In genomic region chr3:12990781-12991480, GRCh38 we compare ENCODE assay signal across 12 cellular contexts.
A peak's percentile ranks its signal among the peaks of the same experiment; 100 is the strongest.
DNase-seq lines count a peak whose midpoint lies in the region; ATAC-seq and TF ChIP-seq lines count a peak whose summit lies in the region.
"Had no signal": no experiment of that assay in that cellular context is flagged by ENCODE, and none has a peak within 500 bp of the region (broad histone marks: within the 10 kb centered on the region; RNA-seq: fewer than 3 reads in every experiment).

No MANE protein-coding gene starts in this region.

- no peaks in the 10 kb centered on the region for H3K27me3 ChIP-seq in body of pancreas
- no peaks in the 10 kb centered on the region for H3K27me3 ChIP-seq in mesendoderm (ENCODE audit: insufficient read depth, low read length, poor library complexity)
- H3K27me3 ChIP-seq: cardiac muscle cell had no signal

- no peak overlapping the region for H3K4me2 ChIP-seq in mesendoderm (ENCODE audit: low read length)

- no peak overlapping the region for H3K56ac ChIP-seq in mesendoderm (ENCODE audit: low read length)

- H3K27ac ChIP-seq in body of pancreas (peak overlapping the region; percentile 71 to 90 (median 85)), mesendoderm (ENCODE audit: low read depth, low read length) (no peak overlapping the region)
- H3K27ac ChIP-seq: cardiac muscle cell had no signal

- peaks cover 49% of the 10 kb centered on the region for H3K4me1 ChIP-seq in body of pancreas
- H3K4me1 ChIP-seq in mesendoderm (ENCODE audit: control insufficient read depth, low read depth, low read length), result no peaks in the 10 kb centered on the region

- no peak overlapping the region for H2BK120ac ChIP-seq in mesendoderm (ENCODE audit: low read depth, low read length)

- H3K79me1 ChIP-seq in mesendoderm (ENCODE audit: low read length), result no peaks in the 10 kb centered on the region

- no peak overlapping the region for H4K5ac ChIP-seq in mesendoderm (ENCODE audit: low read length)

- no peak overlapping the region for H3K4me3 ChIP-seq in body of pancreas
- no peak overlapping the region for H3K4me3 ChIP-seq in mesendoderm (ENCODE audit: low read length)
- H3K4me3 ChIP-seq: cardiac muscle cell had no signal

- WGBS in body of pancreas, 2 donors, result 82 to 84% methylated on average over 16 of the region's 16 CpGs
- WGBS in mesendoderm (ENCODE audit: extremely low coverage, insufficient coverage, low lambda C conversion rate), result no CpG with 5 or more reads among the region's 16 CpGs

- H3K36me3 ChIP-seq in body of pancreas (replicated peaks in 1 of 2; ENCODE audit: insufficient read depth in 1 of 2, low read depth in 2 of 2) (no peaks in the 10 kb centered on the region), mesendoderm (ENCODE audit: control insufficient read depth, insufficient read depth, low read length) (no peaks in the 10 kb centered on the region)
- H3K36me3 ChIP-seq: cardiac muscle cell had no signal

- no peaks in the 10 kb centered on the region for H3K9me3 ChIP-seq in body of pancreas

- no peak overlapping the region for H3K9ac ChIP-seq in mesendoderm (ENCODE audit: low read length)

- no peak for TF ChIP-seq POLR2A in body of pancreas (IDR thresholded peaks at IDR 0.05)

- DNase-seq in AG09319 (ENCODE audit: extremely low read depth, low read depth), result peak; percentile 15
- DNase-seq in HCEC 1CT, result peak; percentile 74
- no peak for DNase-seq in body of pancreas
- peak; percentile 57 for DNase-seq in mesendoderm
- no peak for DNase-seq in stimulated activated naive CD8-positive, alpha-beta T cell treated with anti-CD3 and anti-CD28 coated beads, Interleukin-15, Interleukin-2, amounts not matched to agents 100 U/mL and 50 U/mL, for 24 hours
- no peak for DNase-seq in T-helper 1 cell
- DNase-seq in NCI-H2196 treated with DMSO at 0.1 percent for 48 hours (lab: John Stamatoyannopoulos, UW; ENCODE audit: unreplicated experiment), result no peak
- no peak for DNase-seq in kidney glomerular epithelial cell (lab: John Stamatoyannopoulos, UW)
- DNase-seq: activated CD4-positive, alpha-beta T cell treated with anti-CD3 and anti-CD28 coated beads, Interleukin-2, amount 50 U/mL, for 48 hours; MM.1S had no signal

- intact Hi-C loops in body of pancreas (cut with DNase I), result no loop called here

- H3K4ac ChIP-seq in mesendoderm (ENCODE audit: low read depth, low read length), result no peak overlapping the region

- no peak overlapping the region for H2BK15ac ChIP-seq in mesendoderm (replicated peaks; ENCODE audit: low read depth)

- H3K23ac ChIP-seq in mesendoderm (ENCODE audit: low read length), result peak overlapping the region; percentile 6

- no peaks in the 10 kb centered on the region for H3K79me2 ChIP-seq in mesendoderm (ENCODE audit: control insufficient read depth, insufficient read depth, low read length)

- no peak for TF ChIP-seq CTCF in AG09319 (IDR thresholded peaks at IDR 0.05; ENCODE audit: low read depth, low read length)
- TF ChIP-seq CTCF in body of pancreas (IDR thresholded peaks at IDR 0.05), result no peak

- H4K8ac ChIP-seq in mesendoderm (ENCODE audit: low read depth, low read length), result no peak overlapping the region

- no peak for ATAC-seq in body of pancreas
- ATAC-seq in stimulated activated naive CD8-positive, alpha-beta T cell treated with anti-CD3 and anti-CD28 coated beads, Interleukin-15, Interleukin-2, amounts not matched to agents 100 U/mL and 50 U/mL, for 24 hours, result no peak
- ATAC-seq: sciatic nerve had no signal

- no peak overlapping the region for H2AK5ac ChIP-seq in mesendoderm (ENCODE audit: low read length)

- H3K18ac ChIP-seq in mesendoderm (ENCODE audit: low read length), result no peak overlapping the region

- H2BK5ac ChIP-seq in mesendoderm (ENCODE audit: low read length), result no peak overlapping the region

Comparison
In these comparisons a context has a peak if more than half of its experiments do, and no peak if none do; other contexts are left out.
1. DNase-seq: peak in AG09319 (single experiment), HCEC 1CT (single experiment) and mesendoderm (single experiment); none in body of pancreas (0 of 4), stimulated activated naive CD8-positive, alpha-beta T cell treated with anti-CD3 and anti-CD28 coated beads, Interleukin-15, Interleukin-2, amounts not matched to agents 100 U/mL and 50 U/mL, for 24 hours (single experiment), T-helper 1 cell (0 of 5), NCI-H2196 treated with DMSO at 0.1 percent for 48 hours (single experiment) and kidney glomerular epithelial cell (single experiment).